1 cellular context compared by ENCODE assay signal in genomic region chr16:76389126-76389525, GRCh38.
TF ChIP-seq lines count a peak whose summit lies in the region.

No MANE protein-coding gene starts in this region.

TF ChIP-seq in SK-N-SH treated with all-trans-retinoic acid at 6 μM for 48 hours, 23 proteins besides CTCF, POLR2A, EP300 and RAD21 (continued from another document):
- TF ChIP-seq PATZ1 (CRISPR knock-in tag; IDR thresholded peaks at IDR 0.05; ENCODE audit: borderline replicate concordance) (0 out of 2 replicates have a peak, but pooled peaks have one; percentile 36), ZNF565 (CRISPR knock-in tag; conservative IDR thresholded peaks at IDR 0.05; ENCODE audit: low read depth) (no peak), ARNTL (CRISPR knock-in tag; IDR thresholded peaks at IDR 0.05; ENCODE audit: borderline replicate concordance, low read depth) (no peak)
